ENCODE assay signal across 19 cellular contexts in genomic region chr1:221344693-221345092, GRCh38.
DNase-seq lines count a peak whose midpoint lies in the region; ATAC-seq, FAIRE-seq and TF ChIP-seq lines count a peak whose summit lies in the region.
"Had no signal": no experiment of that assay in that cellular context is flagged by ENCODE, and none has a peak within 500 bp of the region (broad histone marks: within the 10 kb centered on the region; RNA-seq: fewer than 3 reads in every experiment).

No MANE protein-coding gene starts in this region.

- no peaks in the 10 kb centered on the region for H3K79me2 ChIP-seq in astrocyte (ENCODE audit: insufficient read depth, low read length)

- no peak overlapping the region for H3K27ac Mint-ChIP-seq in astrocyte (ENCODE audit: unreplicated experiment)
- no peak overlapping the region for H3K27ac Mint-ChIP-seq in activated naive CD4-positive, alpha-beta T cell treated with anti-CD3 and anti-CD28 coated beads, Interleukin-2, amount 50 U/mL, for 72 hours
- H3K27ac Mint-ChIP-seq: activated naive CD8-positive, alpha-beta T cell; CD4-positive, alpha-beta memory T cell; H9 had no signal

- ATAC-seq in GM21447 (IDR thresholded peaks at IDR 0.05; ENCODE audit: unreplicated experiment) (no peak), HG03175 (IDR thresholded peaks at IDR 0.05; ENCODE audit: unreplicated experiment) (no peak)
- ATAC-seq in activated naive CD4-positive, alpha-beta T cell treated with anti-CD3 and anti-CD28 coated beads, Interleukin-2, amount 50 U/mL, for 72 hours: no peak

- no peaks in the 10 kb centered on the region for H3K9me3 ChIP-seq in astrocyte (ENCODE audit: insufficient read depth, low read depth, low read length)

- H3K4me3 ChIP-seq in AG10803 (ENCODE audit: low read length): no peak overlapping the region
- H3K4me3 ChIP-seq in astrocyte (ENCODE audit: insufficient read depth, low read depth, low read length): no peak overlapping the region

- H3K36me3 Mint-ChIP-seq in astrocyte (ENCODE audit: low read depth, unreplicated experiment): no peaks in the 10 kb centered on the region
- no peaks in the 10 kb centered on the region for H3K36me3 Mint-ChIP-seq in activated naive CD4-positive, alpha-beta T cell treated with anti-CD3 and anti-CD28 coated beads, Interleukin-2, amount 50 U/mL, for 72 hours
- H3K36me3 Mint-ChIP-seq: activated naive CD8-positive, alpha-beta T cell; CD4-positive, alpha-beta memory T cell had no signal

- no peak overlapping the region for H3K4me3 Mint-ChIP-seq in astrocyte (ENCODE audit: unreplicated experiment)
- H3K4me3 Mint-ChIP-seq: activated naive CD8-positive, alpha-beta T cell; CD4-positive, alpha-beta memory T cell; H9 had no signal

- no peaks in the 10 kb centered on the region for H3K4me1 ChIP-seq in astrocyte (ENCODE audit: insufficient read depth, low read length)

- TF ChIP-seq CTCF in AG10803 (conservative IDR thresholded peaks at IDR 0.05; ENCODE audit: low read length): no peak
- TF ChIP-seq CTCF in astrocyte (IDR thresholded peaks at IDR 0.05; ENCODE audit: insufficient read depth, low read depth, low read length): no peak

- no peak overlapping the region for H3K9ac ChIP-seq in astrocyte (ENCODE audit: low read length)

- H3K36me3 ChIP-seq in astrocyte (ENCODE audit: insufficient read depth, low read length): no peaks in the 10 kb centered on the region

- no peak overlapping the region for H2AFZ ChIP-seq in astrocyte (ENCODE audit: low read depth, low read length)

- no peak overlapping the region for H3K27ac ChIP-seq in astrocyte (ENCODE audit: low read depth, low read length)

- H3K9me3 Mint-ChIP-seq in astrocyte (ENCODE audit: unreplicated experiment): no peaks in the 10 kb centered on the region
- H3K9me3 Mint-ChIP-seq in activated naive CD4-positive, alpha-beta T cell treated with anti-CD3 and anti-CD28 coated beads, Interleukin-2, amount 50 U/mL, for 72 hours: no peaks in the 10 kb centered on the region
- H3K9me3 Mint-ChIP-seq: CD4-positive, alpha-beta memory T cell; H9 had no signal

- H3K27me3 ChIP-seq in astrocyte (ENCODE audit: insufficient read depth, low read length): no peaks in the 10 kb centered on the region

- H3K27me3 Mint-ChIP-seq in astrocyte (ENCODE audit: low read depth, unreplicated experiment): no peaks in the 10 kb centered on the region

- no peak for FAIRE-seq in astrocyte (lab: Jason Lieb, UNC)
- FAIRE-seq: colon had no signal

- H3K4me1 Mint-ChIP-seq in astrocyte (ENCODE audit: low read depth, unreplicated experiment): peaks cover 9% of the 10 kb centered on the region
- H3K4me1 Mint-ChIP-seq: CD4-positive, alpha-beta memory T cell; H9 had no signal

- peak; percentile 77 for DNase-seq in AG10803 (ENCODE audit: low read depth)
- DNase-seq in HS-5 (ENCODE audit: low read depth): peak; percentile 69
- DNase-seq in astrocyte (ENCODE audit: low read depth): peak; percentile 33
- peak; percentile 8 for DNase-seq in hepatic stellate cell (ENCODE audit: low spot score)
- DNase-seq in activated naive CD4-positive, alpha-beta T cell treated with anti-CD3 and anti-CD28 coated beads, Interleukin-2, amount 50 U/mL, for 72 hours (ENCODE audit: low spot score in 2 of 2): no peak
- DNase-seq in activated effector memory CD4-positive, alpha-beta T cell treated with anti-CD3 and anti-CD28 coated beads, Interleukin-2, amount 50 U/mL, for 16 hours: no peak
- DNase-seq: activated CD4-positive, alpha-beta T cell treated with anti-CD3 and anti-CD28 coated beads for 4 hours; CD4-positive, alpha-beta memory T cell; DMS153; foreskin melanocyte; H9; Karpas-422; NCI-H2081 treated with DMSO at 0.1 percent for 48 hours; NCI-H446 treated with DMSO at 0.1 percent for 48 hours; stimulated activated CD4-positive, alpha-beta T cell treated with anti-CD3 and anti-CD28 coated beads, Interleukin-12 subunit alpha, Interleukin-12 subunit beta, amount 100 ng/mL, for 4 hours had no signal

- no peak overlapping the region for H3K4me2 ChIP-seq in astrocyte (ENCODE audit: low read length)

- no peaks in the 10 kb centered on the region for H4K20me1 ChIP-seq in astrocyte (ENCODE audit: insufficient read depth, low read length)

Comparison
In these comparisons a context has a peak if more than half of its experiments do, and no peak if none do; other contexts are left out.
1. DNase-seq: peak in AG10803 (single experiment), HS-5 (single experiment), astrocyte (single experiment) and hepatic stellate cell (single experiment); none in activated naive CD4-positive, alpha-beta T cell treated with anti-CD3 and anti-CD28 coated beads, Interleukin-2, amount 50 U/mL, for 72 hours (0 of 2) and activated effector memory CD4-positive, alpha-beta T cell treated with anti-CD3 and anti-CD28 coated beads, Interleukin-2, amount 50 U/mL, for 16 hours (single experiment).